Comparison of ENCODE assay signal across 10 cellular contexts in the genomic region with DNA sequence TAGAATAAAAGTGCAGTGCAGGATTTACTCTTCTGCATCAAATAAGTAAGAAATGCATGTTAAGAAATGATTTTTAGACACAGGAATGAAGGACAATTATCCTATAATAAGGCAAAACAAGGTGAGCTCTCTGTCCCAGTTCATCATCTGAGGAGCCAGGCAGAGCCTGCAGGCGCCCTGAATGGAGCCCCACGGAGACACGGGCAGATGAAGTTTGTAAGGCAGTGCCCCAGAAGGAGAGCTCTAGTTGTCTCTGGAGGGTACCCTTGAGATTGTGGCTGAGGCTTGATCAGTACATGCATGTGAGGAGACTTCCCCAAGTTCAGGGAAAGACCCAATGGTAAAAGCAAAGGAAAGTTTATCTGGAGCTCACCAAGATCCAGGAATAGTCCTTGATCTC. TPM values are rescaled to one million over a fixed set of nuclear protein-coding genes. Genes with fewer than 3 reads are reported as not detected.
"Had no signal": no experiment of that assay in that cellular context is flagged by ENCODE, and none has a peak within 500 bp of the region (broad histone marks: within the 10 kb centered on the region; RNA-seq: fewer than 3 reads in every experiment).

No MANE protein-coding gene starts in this region.

- H3K9me3 Mint-ChIP-seq: WTC11 had no signal

- H3K27me3 ChIP-seq: adrenal gland, gastroesophageal sphincter had no signal

- H3K36me3 Mint-ChIP-seq: WTC11 had no signal

- H3K4me3 ChIP-seq: adrenal gland, gastroesophageal sphincter, SK-N-MC, thoracic aorta had no signal

- H3K4me1 ChIP-seq: adrenal gland had no signal

- H3K9me3 ChIP-seq: adrenal gland, gastroesophageal sphincter, thoracic aorta had no signal

- DNase-seq: adrenal gland; islet precursor cell; midbrain; stimulated activated CD4-positive, alpha-beta T cell treated with anti-CD3 and anti-CD28 coated beads, Interleukin-1b, Interleukin-23, amount 100 ng/mL, for 48 hours; T-helper 1 cell had no signal

- H3K27ac ChIP-seq: adrenal gland, gastroesophageal sphincter, SK-N-MC, thoracic aorta had no signal

- H3K27ac Mint-ChIP-seq: WTC11 had no signal

- H3K4me3 Mint-ChIP-seq: WTC11 had no signal

- H3K36me3 ChIP-seq: adrenal gland, gastroesophageal sphincter, thoracic aorta had no signal

RNA-seq across cellular contexts. Expression of a gene that starts 50.3 kb away (rescaled TPM):
- total RNA-seq: lung microvascular endothelial cell had no signal
